23 cellular contexts compared by ENCODE assay signal in genomic region chr16:50555269-50555875, GRCh38. TPM values are rescaled to one million over a fixed set of nuclear protein-coding genes. Genes with fewer than 3 reads are reported as not detected.
DNase-seq lines count a peak whose midpoint lies in the region; ATAC-seq, FAIRE-seq and TF ChIP-seq lines count a peak whose summit lies in the region.
"Had no signal": no experiment of that assay in that cellular context is flagged by ENCODE, and none has a peak within 500 bp of the region (broad histone marks: within the 10 kb centered on the region; RNA-seq: fewer than 3 reads in every experiment).

No MANE protein-coding gene starts in this region.

- peak overlapping the region; percentile 37 for H3K4me2 ChIP-seq in HepG2 (ENCODE audit: low read depth, low read length)

- H3K9me3 Mint-ChIP-seq in activated CD4-positive, alpha-beta T cell treated with anti-CD3 and anti-CD28 coated beads, Interleukin-2, amount 10 ng/mL, durations not matched to agents 7 days and 5 days = peaks cover 3% of the 10 kb centered on the region

- BruUV-seq in HepG2 (replicated peaks; lab: Mats Ljungman, UMichigan) = no TSS peak

- H3K9ac ChIP-seq in HepG2 (ENCODE audit: insufficient read depth, low read depth, low read length) = no peak overlapping the region

- intact Hi-C loops in HepG2 (cut with micrococcal nuclease; ENCODE audit: unreplicated experiment) (no loop called here), right lobe of liver (cut with DNase I) (no loop called here), lower lobe of right lung (cut with DNase I) (no loop called here), left lung (cut with DNase I) (no loop called here)

- TF ChIP-seq EP300 in HepG2 (IDR thresholded peaks at IDR 0.05; ENCODE audit: low read depth in 2 of 2, low read length in 2 of 2) (no peak), HepG2 (CRISPR knock-in tag; IDR thresholded peaks at IDR 0.05; ENCODE audit: borderline replicate concordance) (no peak)

- no peak for TF ChIP-seq CTCF in HepG2 (CRISPR knock-in tag; IDR thresholded peaks at IDR 0.05)
- no peak for TF ChIP-seq CTCF in right lobe of liver (IDR thresholded peaks at IDR 0.05)
- TF ChIP-seq CTCF in lower lobe of right lung (IDR thresholded peaks at IDR 0.05) = no peak
- no peak for TF ChIP-seq CTCF in left lung (IDR thresholded peaks at IDR 0.05)

- H2AFZ ChIP-seq in HepG2 (ENCODE audit: low read length) = no peak overlapping the region

- H3K27ac ChIP-seq in HepG2 (ENCODE audit: extremely low read length, insufficient read depth, low read length) = no peak overlapping the region
- H3K27ac ChIP-seq in right lobe of liver = no peak overlapping the region
- peak overlapping the region; percentile 43 for H3K27ac ChIP-seq in lower lobe of right lung
- peak overlapping the region; percentile 12 for H3K27ac ChIP-seq in substantia nigra (ENCODE audit: low read depth, low read length, poor library complexity, severe bottlenecking)
- no peak overlapping the region for H3K27ac ChIP-seq in left lung
- H3K27ac ChIP-seq: C4-2B, Peyer's patch had no signal

- TF ChIP-seq POLR2A in HepG2 (IDR thresholded peaks at IDR 0.05; ENCODE audit: insufficient read depth in 1 of 2, low read depth in 2 of 2, low read length in 2 of 2) = peak; percentile 39 to 53; a peak in 3 of 4 replicates
- TF ChIP-seq POLR2A in right lobe of liver (IDR thresholded peaks at IDR 0.05) = no peak

- H3K36me3 Mint-ChIP-seq in activated CD4-positive, alpha-beta T cell treated with anti-CD3 and anti-CD28 coated beads, Interleukin-2, amount 10 ng/mL, durations not matched to agents 7 days and 5 days (ENCODE audit: low read depth) = peaks cover 2% of the 10 kb centered on the region

- peaks cover 99% of the 10 kb centered on the region for H4K20me1 ChIP-seq in HepG2 (ENCODE audit: insufficient read depth, low read length)

- POLR2A ChIA-PET in HepG2 (lab: Yijun Ruan, JAX) = interaction anchor here (0.6 to 2.6 kb wide), 7 partner anchors 8 to 181 kb away, joined by 3 to 9 read pairs (median 4); no protein-coding TSS in a partner anchor
- POLR2A ChIA-PET in activated CD4-positive, alpha-beta T cell treated with anti-CD3 and anti-CD28 coated beads, Interleukin-2, amount 10 ng/mL, durations not matched to agents 7 days and 5 days (lab: Charles Lee) = no interaction called here

- TF ChIP-seq RAD21 in HepG2 (CRISPR knock-in tag; IDR thresholded peaks at IDR 0.05) = no peak; the same call in 1 of the 2 replicates

- peaks cover 52 to 86% of the 10 kb centered on the region in 2 experiments for H3K36me3 ChIP-seq in HepG2 (replicated peaks in 1 of 2; ENCODE audit: control insufficient read depth in 1 of 2, insufficient read depth in 2 of 2, low read length in 2 of 2)
- H3K36me3 ChIP-seq in right lobe of liver = no peaks in the 10 kb centered on the region
- H3K36me3 ChIP-seq in lower lobe of right lung = no peaks in the 10 kb centered on the region
- no peaks in the 10 kb centered on the region for H3K36me3 ChIP-seq in left lung
- H3K36me3 ChIP-seq: Peyer's patch had no signal

- H3K4me1 ChIP-seq in HepG2 (ENCODE audit: insufficient read depth, low read length) (peaks cover 99% of the 10 kb centered on the region), right lobe of liver (no peaks in the 10 kb centered on the region), lower lobe of right lung (no peaks in the 10 kb centered on the region), left lung (no peaks in the 10 kb centered on the region)
- H3K4me1 ChIP-seq: Peyer's patch had no signal

- peaks cover 98% of the 10 kb centered on the region for H3K79me2 ChIP-seq in HepG2 (ENCODE audit: insufficient read depth, low read length)

- H3K9me3 ChIP-seq in HepG2 (ENCODE audit: low read length) (no peaks in the 10 kb centered on the region), right lobe of liver (no peaks in the 10 kb centered on the region), lower lobe of right lung (no peaks in the 10 kb centered on the region), left lung (no peaks in the 10 kb centered on the region)
- H3K9me3 ChIP-seq: Peyer's patch had no signal

- no peaks in the 10 kb centered on the region; a peak in 1 of 5 replicates for H3K27me3 ChIP-seq in HepG2 (ENCODE audit: control insufficient read depth in 1 of 2, insufficient read depth in 2 of 2, low read length in 2 of 2)
- H3K27me3 ChIP-seq in right lobe of liver = no peaks in the 10 kb centered on the region
- no peaks in the 10 kb centered on the region for H3K27me3 ChIP-seq in lower lobe of right lung (ENCODE audit: low read depth)
- H3K27me3 ChIP-seq in left lung = peaks cover 0 to 10% of the 10 kb centered on the region in 2 donors
- H3K27me3 ChIP-seq: Peyer's patch had no signal

- WGBS in HepG2 (ENCODE audit: low lambda C conversion rate) = 91% methylated on average over 7 of the region's 10 CpGs
- whole genome bisulfite sequencing in right lobe of liver (ENCODE audit: insufficient coverage, low coverage, low lambda C conversion rate, missing lambda C conversion rate) = 83% methylated on average over 2 of the region's 10 CpGs

- no peak for FAIRE-seq in HepG2 (lab: Jason Lieb, UNC)
- FAIRE-seq: A204.1, G401.6, GM12892 had no signal

- H3K27ac Mint-ChIP-seq in activated CD4-positive, alpha-beta T cell treated with anti-CD3 and anti-CD28 coated beads, Interleukin-2, amount 10 ng/mL, durations not matched to agents 7 days and 5 days = no peak overlapping the region
- H3K27ac Mint-ChIP-seq: CD8-positive, alpha-beta memory T cell; IgD-negative memory B cell had no signal

- peaks cover 22% of the 10 kb centered on the region for H3K27me3 Mint-ChIP-seq in activated CD4-positive, alpha-beta T cell treated with anti-CD3 and anti-CD28 coated beads, Interleukin-2, amount 10 ng/mL, durations not matched to agents 7 days and 5 days
- H3K27me3 Mint-ChIP-seq: CD8-positive, alpha-beta memory T cell; IgD-negative memory B cell had no signal

- DNase-seq in HepG2 (ENCODE audit: low spot score) (no peak), right lobe of liver (no peak), lower lobe of right lung (no peak), substantia nigra (lab: John Stamatoyannopoulos, UW) (no peak), cerebellar nuclear complex (lab: John Stamatoyannopoulos, UW) (no peak), left lung (no peak)
- DNase-seq in activated CD4-positive, alpha-beta T cell treated with anti-CD3 and anti-CD28 coated beads, Interleukin-2, amount 10 ng/mL, durations not matched to agents 7 days and 5 days = no peak
- DNase-seq: Calu3; CD8-positive, alpha-beta memory T cell; DMS153; GOT3; HCEC 1CT; NCI-H1105; NCI-H2029 treated with DMSO at 0.1 percent for 48 hours; NCI-H345; NCI-H524; NCI-H774; Peyer's patch had no signal

- no peak overlapping the region for H3K4me3 Mint-ChIP-seq in activated CD4-positive, alpha-beta T cell treated with anti-CD3 and anti-CD28 coated beads, Interleukin-2, amount 10 ng/mL, durations not matched to agents 7 days and 5 days
- H3K4me3 Mint-ChIP-seq: CD8-positive, alpha-beta memory T cell; IgD-negative memory B cell had no signal

- ATAC-seq in HepG2 = peak; percentile 4
- ATAC-seq in right lobe of liver = no peak
- ATAC-seq in lower lobe of right lung = no peak
- ATAC-seq in left lung = no peak

- CTCF ChIA-PET in HepG2 (lab: Yijun Ruan, JAX; ENCODE audit: low intra/inter-chr PET ratio, low total read pairs) = no interaction called here
- CTCF ChIA-PET in activated CD4-positive, alpha-beta T cell treated with anti-CD3 and anti-CD28 coated beads, Interleukin-2, amount 10 ng/mL, durations not matched to agents 7 days and 5 days (lab: Charles Lee) = no interaction called here

- H3K4me1 Mint-ChIP-seq in activated CD4-positive, alpha-beta T cell treated with anti-CD3 and anti-CD28 coated beads, Interleukin-2, amount 10 ng/mL, durations not matched to agents 7 days and 5 days = no peaks in the 10 kb centered on the region
- H3K4me1 Mint-ChIP-seq: IgD-negative memory B cell had no signal

- H3K4me3 ChIP-seq in HepG2 (replicated peaks in 1 of 3; ENCODE audit: insufficient read depth in 1 of 3, low read depth in 2 of 3, low read length in 3 of 3) (peak overlapping the region in 2 of 3 experiments; percentile 14 to 24; a peak in 2 of 6 replicates), right lobe of liver (no peak overlapping the region), lower lobe of right lung (no peak overlapping the region), left lung (no peak overlapping the region)
- H3K4me3 ChIP-seq: Peyer's patch had no signal

- in situ Hi-C loops in HepG2 (cut with HindIII; ENCODE audit: extremely low pct_ligation_motif_present, low pct_unique_long_range_greater_than_20kb) = no loop called here

TF ChIP-seq in HepG2, 621 proteins besides CTCF, POLR2A, EP300 and RAD21 (continues in another document):
- TF ChIP-seq AGO1 (IDR thresholded peaks at IDR 0.05; ENCODE audit: low read depth, low read length, poor library complexity, severe bottlenecking) = peak; percentile 33
- peak; percentile 100 for TF ChIP-seq AGO2 (optimal IDR thresholded peaks at IDR 0.05; ENCODE audit: low read depth, low read length)

RNA-seq across cellular contexts. Expression of gene NKD1, which starts 7.2 kb away (rescaled TPM):
- total RNA-seq in HepG2 (2016; rRNA removed; fragmentation: Illumina TruSeq; extraction: Trizol) = 59.0 and 70.4 TPM in 2 replicates
- 19.9 and 25.5 TPM in 2 replicates for total RNA-seq in HepG2 (2016; cell fraction: cytosol; rRNA removed; fragmentation: Illumina TruSeq; extraction: Trizol; ENCODE audit: low read depth)
- 50.0 and 70.7 TPM in 2 replicates for total RNA-seq in HepG2 (2016; cell fraction: insoluble cytoplasmic fraction; rRNA removed; fragmentation: Illumina TruSeq; extraction: Trizol)
- total RNA-seq in HepG2 (2016; cell fraction: membrane; rRNA removed; fragmentation: Illumina TruSeq; extraction: Trizol) = 136 and 148 TPM in 2 replicates
- 61.9 and 70.6 TPM in 2 replicates for total RNA-seq in HepG2 (2016; cell fraction: nucleus; rRNA removed; fragmentation: Illumina TruSeq; extraction: Trizol)
- polyA plus RNA-seq in HepG2 (2011; rRNA removed) = 86.1 and 121 TPM in 2 replicates
- polyA plus RNA-seq in HepG2 (2011; cell fraction: cytosol; rRNA removed) = 22.3 and 49.7 TPM in 2 replicates
- polyA plus RNA-seq in HepG2 (2011; cell fraction: nucleus; rRNA removed) = 150 and 275 TPM in 2 replicates
- polyA plus RNA-seq in HepG2 (2012) = 58.7 and 76.3 TPM in 2 replicates
- 106 and 127 TPM in 2 replicates for polyA plus RNA-seq in HepG2 (2016; cell fraction: cytosol; fragmentation: Illumina TruSeq; extraction: Trizol; ENCODE audit: low read depth)
- 95.8 and 124 TPM in 2 replicates for polyA plus RNA-seq in HepG2 (2016; cell fraction: insoluble cytoplasmic fraction; fragmentation: Illumina TruSeq; extraction: Trizol; ENCODE audit: low read depth)
- 156 and 170 TPM in 2 replicates for polyA plus RNA-seq in HepG2 (2016; cell fraction: membrane; fragmentation: Illumina TruSeq; extraction: Trizol; ENCODE audit: low read depth)
- polyA plus RNA-seq in HepG2 (2016; cell fraction: nucleus; fragmentation: Illumina TruSeq; extraction: Trizol; ENCODE audit: insufficient read depth, low read depth) = 155 and 169 TPM in 2 replicates
- polyA minus RNA-seq in HepG2 (2011; rRNA and poly(A)+ RNA removed; ENCODE audit: low replicate concordance) = 0.02 and 110 TPM in 2 replicates
- polyA minus RNA-seq in HepG2 (2011; cell fraction: cytosol; rRNA and poly(A)+ RNA removed) = 14.3 and 28.8 TPM in 2 replicates
- 43.1 and 57.6 TPM in 2 replicates for polyA minus RNA-seq in HepG2 (2011; cell fraction: nucleus; rRNA and poly(A)+ RNA removed)
- 1 to 10 TPM in 5 of 6 experiments, under 1 TPM in 1; 0.69 to 2.6 (median 2.1) TPM for total RNA-seq in right lobe of liver
- 30.7 TPM for total RNA-seq in lower lobe of right lung
- total RNA-seq in activated CD4-positive, alpha-beta T cell treated with anti-CD3 and anti-CD28 coated beads, Interleukin-2, amount 10 ng/mL, durations not matched to agents 7 days and 5 days = 1 to 10 TPM in 1 of 2 experiments, under 1 TPM in 1; 0.81 to 1.3 TPM
- 10 to 100 TPM; 12.5 to 23.0 TPM for total RNA-seq in left lung
- polyA plus RNA-seq: IgD-negative memory B cell had no signal

Comparison
In these comparisons a context has a peak if more than half of its experiments do, and no peak if none do; other contexts are left out.
1. H3K4me3 ChIP-seq: peak in HepG2 (2 of 3); none in right lobe of liver (0 of 3), lower lobe of right lung (single experiment) and left lung (0 of 2).
2. H3K27ac ChIP-seq: peak in lower lobe of right lung (single experiment) and substantia nigra (single experiment); none in HepG2 (single experiment), right lobe of liver (0 of 3) and left lung (0 of 2).